1 cellular context compared by ENCODE assay signal in genomic region chr2:165193178-165193777, GRCh38.
TF ChIP-seq lines count a peak whose summit lies in the region.

No MANE protein-coding gene starts in this region.

TF ChIP-seq in HepG2, 621 proteins besides CTCF, POLR2A, EP300 and RAD21:
- TF ChIP-seq MNT (IDR thresholded peaks at IDR 0.05) = peak; percentile 74
- TF ChIP-seq ZNF770 (CRISPR knock-in tag; IDR thresholded peaks at IDR 0.05) = no peak
